In genomic region chr14:64682173-64682710, GRCh38 we compare ENCODE assay signal across 8 cellular contexts. TPM values are rescaled to one million over a fixed set of nuclear protein-coding genes. Genes with fewer than 3 reads are reported as not detected.
DNase-seq lines count a peak whose midpoint lies in the region; ATAC-seq and TF ChIP-seq lines count a peak whose summit lies in the region.

No MANE protein-coding gene starts in this region.

- CTCF ChIA-PET in CD4-positive, alpha-beta T cell (lab: Charles Lee), result no interaction called here
- CTCF ChIA-PET in activated CD4-positive, alpha-beta T cell treated with anti-CD3 and anti-CD28 coated beads for 36 hours (lab: Charles Lee), result interaction anchor here (0.7 to 1.6 kb wide), 4 partner anchors 12 to 180 kb away, joined by 3 to 4 read pairs (median 4); no protein-coding TSS in a partner anchor

- H3K36me3 ChIP-seq in kidney epithelial cell (ENCODE audit: control insufficient read depth, insufficient read depth, low read length), result no peaks in the 10 kb centered on the region

- peak overlapping the region in 20 of 21 experiments; percentile 0 to 84 (median 66) for H3K27ac ChIP-seq in skin epidermis
- no peak overlapping the region for H3K27ac ChIP-seq in CD4-positive, alpha-beta T cell (ENCODE audit: low read depth, low read length)

- no peak for TF ChIP-seq CTCF in HFFc6 (IDR thresholded peaks at IDR 0.05)
- TF ChIP-seq CTCF in choroid plexus epithelial cell (conservative IDR thresholded peaks at IDR 0.05; ENCODE audit: low read depth, low read length), result no peak
- peak; percentile 7 for TF ChIP-seq CTCF in kidney epithelial cell (IDR thresholded peaks at IDR 0.05; ENCODE audit: insufficient read depth, low read length, poor library complexity, severe bottlenecking)
- no peak for TF ChIP-seq CTCF in CD4-positive, alpha-beta T cell (IDR thresholded peaks at IDR 0.05)

- intact Hi-C loops in CD4-positive, alpha-beta T cell (cut with DNase I, micrococcal nuclease), result no loop called here
- intact Hi-C loops in activated CD4-positive, alpha-beta T cell treated with anti-CD3 and anti-CD28 coated beads for 36 hours (cut with DNase I, micrococcal nuclease), result no loop called here

- H3K36me3 Mint-ChIP-seq in HFFc6 (ENCODE audit: low read depth), result no peaks in the 10 kb centered on the region
- H3K36me3 Mint-ChIP-seq in CD4-positive, alpha-beta T cell (ENCODE audit: low read depth), result no peaks in the 10 kb centered on the region
- H3K36me3 Mint-ChIP-seq in activated CD4-positive, alpha-beta T cell treated with anti-CD3 and anti-CD28 coated beads for 36 hours (ENCODE audit: low read depth), result no peaks in the 10 kb centered on the region

- ATAC-seq in CD4-positive, alpha-beta T cell (ENCODE audit: poor library complexity), result no peak
- no peak for ATAC-seq in activated CD4-positive, alpha-beta T cell treated with anti-CD3 and anti-CD28 coated beads for 36 hours

- no peak overlapping the region for H3K4me3 ChIP-seq in choroid plexus epithelial cell (ENCODE audit: low read depth, low read length)
- H3K4me3 ChIP-seq in kidney epithelial cell (ENCODE audit: low read depth, low read length), result no peak overlapping the region
- no peak overlapping the region for H3K4me3 ChIP-seq in skin epidermis

- H3K9me3 Mint-ChIP-seq in HFFc6, result no peaks in the 10 kb centered on the region
- H3K9me3 Mint-ChIP-seq in CD4-positive, alpha-beta T cell, result no peaks in the 10 kb centered on the region
- no peaks in the 10 kb centered on the region for H3K9me3 Mint-ChIP-seq in activated CD4-positive, alpha-beta T cell treated with anti-CD3 and anti-CD28 coated beads for 36 hours (ENCODE audit: low read depth)

- no peaks in the 10 kb centered on the region for H3K27me3 ChIP-seq in kidney epithelial cell (ENCODE audit: control insufficient read depth, insufficient read depth, low read length)
- no peaks in the 10 kb centered on the region for H3K27me3 ChIP-seq in CD4-positive, alpha-beta T cell (ENCODE audit: control insufficient read depth, insufficient read depth, low read length)

- H3K27ac Mint-ChIP-seq in HFFc6, result peak overlapping the region; percentile 75
- H3K27ac Mint-ChIP-seq in CD4-positive, alpha-beta T cell, result no peak overlapping the region
- H3K27ac Mint-ChIP-seq in activated CD4-positive, alpha-beta T cell treated with anti-CD3 and anti-CD28 coated beads for 36 hours, result no peak overlapping the region

- 0 out of 2 replicates have a peak overlapping the region, but pooled peaks have one; percentile 2 for H3K4me3 Mint-ChIP-seq in HFFc6
- no peak overlapping the region for H3K4me3 Mint-ChIP-seq in CD4-positive, alpha-beta T cell
- no peak overlapping the region for H3K4me3 Mint-ChIP-seq in activated CD4-positive, alpha-beta T cell treated with anti-CD3 and anti-CD28 coated beads for 36 hours

- H3K27me3 Mint-ChIP-seq in HFFc6 (ENCODE audit: insufficient read depth), result peaks cover 1% of the 10 kb centered on the region; the same call in 1 of the 2 replicates
- H3K27me3 Mint-ChIP-seq in CD4-positive, alpha-beta T cell, result no peaks in the 10 kb centered on the region
- no peaks in the 10 kb centered on the region for H3K27me3 Mint-ChIP-seq in activated CD4-positive, alpha-beta T cell treated with anti-CD3 and anti-CD28 coated beads for 36 hours

- POLR2A ChIA-PET in CD4-positive, alpha-beta T cell (lab: Charles Lee), result no interaction called here
- POLR2A ChIA-PET in activated CD4-positive, alpha-beta T cell treated with anti-CD3 and anti-CD28 coated beads for 36 hours (lab: Charles Lee), result no interaction called here

- DNase-seq in HFFc6 (peak; percentile 27), choroid plexus epithelial cell (ENCODE audit: low read depth) (peak; percentile 65), kidney epithelial cell (ENCODE audit: low read depth) (no peak), activated T-cell treated with anti-CD3 and anti-CD28 coated beads for 4 hours (no peak)
- DNase-seq in CD4-positive, alpha-beta T cell, result no peak
- no peak for DNase-seq in activated CD4-positive, alpha-beta T cell treated with anti-CD3 and anti-CD28 coated beads for 4 hours
- DNase-seq in activated CD4-positive, alpha-beta T cell treated with anti-CD3 and anti-CD28 coated beads for 36 hours, result no peak

- H3K9me3 ChIP-seq in CD4-positive, alpha-beta T cell (ENCODE audit: control insufficient read depth, low read length), result no peaks in the 10 kb centered on the region

- peaks cover 19% of the 10 kb centered on the region for H3K4me1 Mint-ChIP-seq in HFFc6 (ENCODE audit: low read depth)
- H3K4me1 Mint-ChIP-seq in CD4-positive, alpha-beta T cell (ENCODE audit: low read depth), result no peaks in the 10 kb centered on the region
- no peaks in the 10 kb centered on the region for H3K4me1 Mint-ChIP-seq in activated CD4-positive, alpha-beta T cell treated with anti-CD3 and anti-CD28 coated beads for 36 hours

RNA-seq across cellular contexts. Expression of gene PLEKHG3, which starts 22.0 kb away (rescaled TPM):
- 10 to 100 TPM in 3 of 6 experiments, 1 to 10 TPM in 3; 6.0 to 11.7 (median 9.2) TPM for total RNA-seq in HFFc6 (2021; fragmentation: NEBNext Ultra II Directional; extraction: Animal tissue kit (Norgen Biotek cat#: 25700))
- total RNA-seq in kidney epithelial cell, result 109 and 136 TPM in 2 replicates
- total RNA-seq in CD4-positive, alpha-beta T cell, result 10 to 100 TPM; 12.1 to 13.3 TPM
- 1 to 10 TPM; 6.3 to 7.1 TPM for total RNA-seq in activated CD4-positive, alpha-beta T cell treated with anti-CD3 and anti-CD28 coated beads for 36 hours

Comparison
In these comparisons a context has a peak if more than half of its experiments do, and no peak if none do; other contexts are left out.
1. DNase-seq: peak in HFFc6 (single experiment) and choroid plexus epithelial cell (single experiment); none in kidney epithelial cell (single experiment), CD4-positive, alpha-beta T cell (0 of 10), activated T-cell treated with anti-CD3 and anti-CD28 coated beads for 4 hours (single experiment), activated CD4-positive, alpha-beta T cell treated with anti-CD3 and anti-CD28 coated beads for 4 hours (0 of 2) and activated CD4-positive, alpha-beta T cell treated with anti-CD3 and anti-CD28 coated beads for 36 hours (single experiment).